In genomic region chr13:59300347-59301165, GRCh38 we compare ENCODE assay signal across 21 cellular contexts.
"Had no signal": no experiment of that assay in that cellular context is flagged by ENCODE, and none has a peak within 500 bp of the region (broad histone marks: within the 10 kb centered on the region; RNA-seq: fewer than 3 reads in every experiment).

No MANE protein-coding gene starts in this region.

- H3K4me1 Mint-ChIP-seq: activated T-helper 17 cell treated with anti-CD3 and anti-CD28 coated beads, Interleukin-2, amount 50 U/mL, for 72 hours; naive B cell; neural crest cell; WTC11 had no signal

- H3K4me1 ChIP-seq: ascending aorta, esophagus squamous epithelium, gastroesophageal sphincter, prostate gland, stomach, suprapubic skin, tibial nerve had no signal

- H3K4me3 Mint-ChIP-seq: activated T-helper 17 cell treated with anti-CD3 and anti-CD28 coated beads, Interleukin-2, amount 50 U/mL, for 72 hours; effector memory CD8-positive, alpha-beta T cell; naive B cell; neural crest cell; WTC11 had no signal

- H3K27ac Mint-ChIP-seq: activated naive CD4-positive, alpha-beta T cell treated with anti-CD3 and anti-CD28 coated beads, Interleukin-2, amount 50 U/mL, for 72 hours; activated T-helper 17 cell treated with anti-CD3 and anti-CD28 coated beads, Interleukin-2, amount 50 U/mL, for 72 hours; effector memory CD8-positive, alpha-beta T cell; naive B cell; WTC11 had no signal

- H3K36me3 Mint-ChIP-seq: activated naive CD4-positive, alpha-beta T cell treated with anti-CD3 and anti-CD28 coated beads, Interleukin-2, amount 50 U/mL, for 72 hours; naive B cell; WTC11 had no signal

- H3K9me3 ChIP-seq: ascending aorta, esophagus squamous epithelium, prostate gland, suprapubic skin had no signal

- DNase-seq: activated T-cell treated with anti-CD3 and anti-CD28 coated beads, Interleukin-2, amount 50 U/mL, for 1 hour; central memory CD4-positive, alpha-beta T cell; dorsolateral prefrontal cortex; effector memory CD8-positive, alpha-beta T cell; esophagus squamous epithelium; head of caudate nucleus; left ventricle myocardium superior; naive B cell; stimulated activated CD4-positive, alpha-beta T cell treated with anti-CD3 and anti-CD28 coated beads, Interleukin-12 subunit alpha, Interleukin-12 subunit beta, amount 100 ng/mL, for 4 hours; stimulated activated CD4-positive, alpha-beta T cell treated with anti-CD3 and anti-CD28 coated beads, Interleukin-4, amount 100 ng/mL, for 4 hours; stomach had no signal

- H3K27ac ChIP-seq: ascending aorta, esophagus squamous epithelium, gastroesophageal sphincter, prostate gland, stomach, suprapubic skin, tibial nerve had no signal

- H3K4me3 ChIP-seq: ascending aorta, dorsolateral prefrontal cortex, esophagus squamous epithelium, gastroesophageal sphincter, prostate gland, stomach, suprapubic skin, tibial nerve had no signal

- H3K27me3 Mint-ChIP-seq: activated T-helper 17 cell treated with anti-CD3 and anti-CD28 coated beads, Interleukin-2, amount 50 U/mL, for 72 hours; effector memory CD8-positive, alpha-beta T cell; naive B cell had no signal

- H3K9me3 Mint-ChIP-seq: activated T-helper 17 cell treated with anti-CD3 and anti-CD28 coated beads, Interleukin-2, amount 50 U/mL, for 72 hours had no signal

- H3K36me3 ChIP-seq: ascending aorta, esophagus squamous epithelium, gastroesophageal sphincter, prostate gland, stomach, suprapubic skin, tibial nerve had no signal

- H3K27me3 ChIP-seq: ascending aorta, dorsolateral prefrontal cortex, esophagus squamous epithelium, gastroesophageal sphincter, stomach, suprapubic skin, tibial nerve had no signal

- ATAC-seq: activated naive CD4-positive, alpha-beta T cell treated with anti-CD3 and anti-CD28 coated beads, Interleukin-2, amount 50 U/mL, for 72 hours; activated T-helper 17 cell treated with anti-CD3 and anti-CD28 coated beads, Interleukin-2, amount 50 U/mL, for 72 hours; effector memory CD8-positive, alpha-beta T cell; gastroesophageal sphincter; left ventricle myocardium superior; right cardiac atrium; WTC11 had no signal
